ENCODE assay signal across 1 cellular context in the genomic region with DNA sequence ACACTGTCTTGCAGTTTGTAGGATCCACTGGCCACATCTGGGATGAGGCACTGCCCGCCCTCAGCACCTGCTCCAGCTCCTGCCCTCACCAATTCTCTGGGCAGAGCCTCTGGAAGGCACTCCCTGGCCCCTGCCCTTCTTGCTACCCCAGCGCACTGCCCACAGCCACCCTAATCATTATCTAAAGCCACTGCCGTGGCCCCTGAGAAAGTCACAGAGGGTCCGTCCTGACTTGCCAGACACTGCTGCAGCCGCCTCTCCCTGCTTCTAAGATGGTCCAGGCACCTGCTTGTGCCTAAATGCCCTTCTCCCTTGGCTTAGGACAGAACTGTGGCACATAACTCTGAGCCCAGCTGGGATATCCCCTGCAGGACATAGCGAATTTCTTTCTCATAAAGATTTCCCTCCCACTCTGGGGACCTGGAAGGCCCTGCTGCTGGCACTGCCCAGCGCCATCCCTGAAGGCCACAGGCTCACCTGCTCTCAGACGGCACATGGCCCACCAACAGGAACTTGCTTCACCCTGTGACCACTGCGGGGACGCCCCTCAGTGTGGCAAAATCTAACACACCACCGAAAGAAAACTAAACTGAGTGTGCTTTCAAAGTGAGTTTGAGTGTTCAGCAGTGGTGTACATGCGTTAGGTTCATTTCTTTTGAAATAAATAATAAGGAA.
TF ChIP-seq lines count a peak whose summit lies in the region.

No MANE protein-coding gene starts in this region.

TF ChIP-seq in GM23338, 12 proteins besides CTCF, POLR2A, EP300 and RAD21 (continued from another document):
- TF ChIP-seq JUNB (IDR thresholded peaks at IDR 0.05; ENCODE audit: unreplicated experiment): no peak
- TF ChIP-seq ZNF331 (CRISPR knock-in tag; IDR thresholded peaks at IDR 0.05; ENCODE audit: low read depth): no peak
- TF ChIP-seq EZH2 (IDR thresholded peaks at IDR 0.05; ENCODE audit: low read depth, unreplicated experiment): no peak
- TF ChIP-seq POLR2AphosphoS5 (IDR thresholded peaks at IDR 0.05; ENCODE audit: low read depth): no peak
- TF ChIP-seq STAT1 (IDR thresholded peaks at IDR 0.05; ENCODE audit: unreplicated experiment): no peak
- TF ChIP-seq CREB1 (CRISPR knock-in tag; IDR thresholded peaks at IDR 0.05; ENCODE audit: low read depth): no peak
- no peak for TF ChIP-seq NANOG (IDR thresholded peaks at IDR 0.05; ENCODE audit: borderline replicate concordance)
- TF ChIP-seq, protein P1, sequence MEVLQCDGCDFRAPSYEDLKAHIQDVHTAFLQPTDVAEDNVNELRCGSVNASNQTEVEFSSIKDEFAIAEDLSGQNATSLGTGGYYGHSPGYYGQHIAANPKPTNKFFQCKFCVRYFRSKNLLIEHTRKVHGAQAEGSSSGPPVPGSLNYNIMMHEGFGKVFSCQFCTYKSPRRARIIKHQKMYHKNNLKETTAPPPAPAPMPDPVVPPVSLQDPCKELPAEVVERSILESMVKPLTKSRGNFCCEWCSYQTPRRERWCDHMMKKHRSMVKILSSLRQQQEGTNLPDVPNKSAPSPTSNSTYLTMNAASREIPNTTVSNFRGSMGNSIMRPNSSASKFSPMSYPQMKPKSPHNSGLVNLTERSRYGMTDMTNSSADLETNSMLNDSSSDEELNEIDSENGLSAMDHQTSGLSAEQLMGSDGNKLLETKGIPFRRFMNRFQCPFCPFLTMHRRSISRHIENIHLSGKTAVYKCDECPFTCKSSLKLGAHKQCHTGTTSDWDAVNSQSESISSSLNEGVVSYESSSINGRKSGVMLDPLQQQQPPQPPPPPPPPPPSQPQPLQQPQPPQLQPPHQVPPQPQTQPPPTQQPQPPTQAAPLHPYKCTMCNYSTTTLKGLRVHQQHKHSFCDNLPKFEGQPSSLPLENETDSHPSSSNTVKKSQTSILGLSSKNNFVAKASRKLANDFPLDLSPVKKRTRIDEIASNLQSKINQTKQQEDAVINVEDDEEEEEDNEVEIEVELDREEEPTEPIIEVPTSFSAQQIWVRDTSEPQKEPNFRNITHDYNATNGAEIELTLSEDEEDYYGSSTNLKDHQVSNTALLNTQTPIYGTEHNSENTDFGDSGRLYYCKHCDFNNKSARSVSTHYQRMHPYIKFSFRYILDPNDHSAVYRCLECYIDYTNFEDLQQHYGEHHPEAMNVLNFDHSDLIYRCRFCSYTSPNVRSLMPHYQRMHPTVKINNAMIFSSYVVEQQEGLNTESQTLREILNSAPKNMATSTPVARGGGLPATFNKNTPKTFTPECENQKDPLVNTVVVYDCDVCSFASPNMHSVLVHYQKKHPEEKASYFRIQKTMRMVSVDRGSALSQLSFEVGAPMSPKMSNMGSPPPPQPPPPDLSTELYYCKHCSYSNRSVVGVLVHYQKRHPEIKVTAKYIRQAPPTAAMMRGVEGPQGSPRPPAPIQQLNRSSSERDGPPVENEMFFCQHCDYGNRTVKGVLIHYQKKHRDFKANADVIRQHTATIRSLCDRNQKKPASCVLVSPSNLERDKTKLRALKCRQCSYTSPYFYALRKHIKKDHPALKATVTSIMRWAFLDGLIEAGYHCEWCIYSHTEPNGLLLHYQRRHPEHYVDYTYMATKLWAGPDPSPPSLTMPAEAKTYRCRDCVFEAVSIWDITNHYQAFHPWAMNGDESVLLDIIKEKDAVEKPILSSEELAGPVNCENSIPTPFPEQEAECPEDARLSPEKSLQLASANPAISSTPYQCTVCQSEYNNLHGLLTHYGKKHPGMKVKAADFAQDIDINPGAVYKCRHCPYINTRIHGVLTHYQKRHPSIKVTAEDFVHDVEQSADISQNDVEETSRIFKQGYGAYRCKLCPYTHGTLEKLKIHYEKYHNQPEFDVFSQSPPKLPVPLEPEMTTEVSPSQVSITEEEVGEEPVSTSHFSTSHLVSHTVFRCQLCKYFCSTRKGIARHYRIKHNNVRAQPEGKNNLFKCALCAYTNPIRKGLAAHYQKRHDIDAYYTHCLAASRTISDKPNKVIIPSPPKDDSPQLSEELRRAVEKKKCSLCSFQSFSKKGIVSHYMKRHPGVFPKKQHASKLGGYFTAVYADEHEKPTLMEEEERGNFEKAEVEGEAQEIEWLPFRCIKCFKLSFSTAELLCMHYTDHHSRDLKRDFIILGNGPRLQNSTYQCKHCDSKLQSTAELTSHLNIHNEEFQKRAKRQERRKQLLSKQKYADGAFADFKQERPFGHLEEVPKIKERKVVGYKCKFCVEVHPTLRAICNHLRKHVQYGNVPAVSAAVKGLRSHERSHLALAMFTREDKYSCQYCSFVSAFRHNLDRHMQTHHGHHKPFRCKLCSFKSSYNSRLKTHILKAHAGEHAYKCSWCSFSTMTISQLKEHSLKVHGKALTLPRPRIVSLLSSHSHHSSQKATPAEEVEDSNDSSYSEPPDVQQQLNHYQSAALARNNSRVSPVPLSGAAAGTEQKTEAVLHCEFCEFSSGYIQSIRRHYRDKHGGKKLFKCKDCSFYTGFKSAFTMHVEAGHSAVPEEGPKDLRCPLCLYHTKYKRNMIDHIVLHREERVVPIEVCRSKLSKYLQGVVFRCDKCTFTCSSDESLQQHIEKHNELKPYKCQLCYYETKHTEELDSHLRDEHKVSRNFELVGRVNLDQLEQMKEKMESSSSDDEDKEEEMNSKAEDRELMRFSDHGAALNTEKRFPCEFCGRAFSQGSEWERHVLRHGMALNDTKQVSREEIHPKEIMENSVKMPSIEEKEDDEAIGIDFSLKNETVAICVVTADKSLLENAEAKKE (CRISPR knock-in tag; IDR thresholded peaks at IDR 0.05): no peak
TF ChIP-seq in GM23338: peak in this region for 0.
